8 cellular contexts compared by ENCODE assay signal in the genomic region with DNA sequence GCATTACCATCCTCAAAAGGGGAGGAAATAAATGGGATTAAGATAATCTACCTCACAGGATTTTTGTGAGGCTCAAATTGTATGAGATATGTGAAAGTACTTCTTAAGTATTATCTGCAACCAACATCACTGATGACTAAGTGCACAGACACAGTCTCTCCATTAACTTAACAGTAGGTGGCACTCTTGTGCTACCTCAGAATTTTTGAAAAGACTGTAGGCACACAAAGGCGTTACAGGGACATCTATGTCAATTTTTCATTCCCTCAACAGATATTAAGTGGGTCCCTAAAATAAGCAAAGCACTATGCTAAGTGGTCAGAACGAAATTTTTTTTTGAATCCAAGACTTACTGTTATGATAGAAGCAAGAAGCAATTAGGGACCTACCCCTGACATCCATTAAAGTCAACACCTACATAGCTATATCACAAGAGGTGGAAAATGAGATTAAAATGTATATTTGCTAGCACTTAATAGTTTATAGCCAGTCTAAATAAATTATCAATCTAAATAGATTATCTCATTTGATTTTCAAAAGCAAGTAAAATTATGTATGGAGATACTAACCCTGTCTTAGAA. TPM values are rescaled to one million over a fixed set of nuclear protein-coding genes. Genes with fewer than 3 reads are reported as not detected.
DNase-seq lines count a peak whose midpoint lies in the region; ATAC-seq lines count a peak whose summit lies in the region.

No MANE protein-coding gene starts in this region.

- H3K4me2 ChIP-seq in mesenchymal stem cell (ENCODE audit: low read length, poor library complexity, severe bottlenecking) = no peak overlapping the region

- H2BK12ac ChIP-seq in mesenchymal stem cell (ENCODE audit: low read length in 2 of 2) = no peak overlapping the region

- H3K27ac ChIP-seq in mesenchymal stem cell (ENCODE audit: low read length, poor library complexity, severe bottlenecking) = no peak overlapping the region

- H3K14ac ChIP-seq in mesenchymal stem cell (ENCODE audit: low read length in 2 of 2) = no peak overlapping the region

- no peak overlapping the region for H3K18ac ChIP-seq in mesenchymal stem cell (ENCODE audit: low read depth in 1 of 2, low read length in 2 of 2)

- H3K4me3 ChIP-seq in mesenchymal stem cell (ENCODE audit: insufficient read depth in 1 of 2, low read depth in 1 of 2, low read length in 2 of 2) = no peak overlapping the region

- H3K27ac Mint-ChIP-seq in effector memory CD8-positive, alpha-beta T cell = no peak overlapping the region

- no peaks in the 10 kb centered on the region for H3K9me3 ChIP-seq in mesenchymal stem cell (ENCODE audit: control insufficient read depth, low read length)

- H3K9me3 Mint-ChIP-seq in effector memory CD8-positive, alpha-beta T cell = no peaks in the 10 kb centered on the region

- H3K27me3 ChIP-seq in mesenchymal stem cell (ENCODE audit: control insufficient read depth in 1 of 2, insufficient read depth in 1 of 2, low read length in 2 of 2) = no peaks in the 10 kb centered on the region

- no peak overlapping the region for H2BK5ac ChIP-seq in mesenchymal stem cell (ENCODE audit: low read depth, low read length, poor library complexity, severe bottlenecking)

- H3K4me3 Mint-ChIP-seq in effector memory CD8-positive, alpha-beta T cell = no peak overlapping the region

- peaks cover 1% of the 10 kb centered on the region for H3K4me1 ChIP-seq in mesenchymal stem cell (ENCODE audit: control insufficient read depth, insufficient read depth, low read depth, low read length)

- H2AFZ ChIP-seq in mesenchymal stem cell (ENCODE audit: low read depth, low read length) = no peak overlapping the region

- no peak overlapping the region for H2BK120ac ChIP-seq in mesenchymal stem cell (ENCODE audit: low read depth, low read length)

- no peak overlapping the region for H3K23ac ChIP-seq in mesenchymal stem cell (ENCODE audit: low read length in 2 of 2)

- no peak overlapping the region for H4K8ac ChIP-seq in mesenchymal stem cell (ENCODE audit: low read length)

- H3K36me3 ChIP-seq in mesenchymal stem cell (ENCODE audit: control insufficient read depth in 1 of 2, insufficient read depth in 2 of 2, low read depth in 1 of 2, low read length in 2 of 2) = peaks cover 11 to 73% of the 10 kb centered on the region in 2 experiments

- H3K79me1 ChIP-seq in mesenchymal stem cell (replicated peaks; ENCODE audit: low read length, poor library complexity, severe bottlenecking) = peaks cover 16% of the 10 kb centered on the region

- no peak overlapping the region for H3K4ac ChIP-seq in mesenchymal stem cell (ENCODE audit: low read depth in 1 of 2, low read length in 2 of 2)

- H3K9ac ChIP-seq in mesenchymal stem cell (ENCODE audit: low read length) = no peak overlapping the region

- WGBS in mesenchymal stem cell = no CpG with 5 or more reads among the region's 2 CpGs

- H3K36me3 Mint-ChIP-seq in effector memory CD8-positive, alpha-beta T cell (ENCODE audit: insufficient read depth) = peaks cover 33% of the 10 kb centered on the region

- no peak overlapping the region for H2AK5ac ChIP-seq in mesenchymal stem cell (ENCODE audit: low read length, severe bottlenecking)

- in situ Hi-C loops in KBM-7 (cut with MboI; ENCODE audit: low pct_unique_long_range_greater_than_20kb, low sequenced_read_pairs) = no loop called here

- no peak overlapping the region for H4K91ac ChIP-seq in mesenchymal stem cell (ENCODE audit: low read length)

- DNase-seq in COLO829 (ENCODE audit: low spot score) = peak; percentile 89
- DNase-seq in KBM-7 = peak; percentile 59
- DNase-seq in RPMI7951 (ENCODE audit: low read depth) = peak; percentile 73
- peak in 2 of 3 experiments; percentile 24 to 26 for DNase-seq in effector memory CD8-positive, alpha-beta T cell
- peak; percentile 76 for DNase-seq in mesenchymal stem cell
- no peak for DNase-seq in GF-D8 (lab: John Stamatoyannopoulos, UW)

- H3K4me1 Mint-ChIP-seq in effector memory CD8-positive, alpha-beta T cell (ENCODE audit: low read depth in 2 of 2) = no peaks in the 10 kb centered on the region

- no peak overlapping the region for H2BK15ac ChIP-seq in mesenchymal stem cell (ENCODE audit: low read depth, poor library complexity, severe bottlenecking)

- ATAC-seq in GM18907 (IDR thresholded peaks at IDR 0.05; ENCODE audit: unreplicated experiment) (peak; percentile 72), GM19463 (IDR thresholded peaks at IDR 0.05; ENCODE audit: unreplicated experiment) (no peak)
- peak; percentile 75 for ATAC-seq in effector memory CD8-positive, alpha-beta T cell (replicated peaks)

- H3K27me3 Mint-ChIP-seq in effector memory CD8-positive, alpha-beta T cell = no peaks in the 10 kb centered on the region

RNA-seq across cellular contexts. Expression of a gene that starts 52.9 kb away (rescaled TPM):
- 88.9 and 89.6 TPM in 2 replicates for total RNA-seq in RPMI7951 (2014; rRNA removed; shearing (Covaris generic))
- polyA plus RNA-seq in mesenchymal stem cell (2013, experiment 1 of 2) = 44.0 TPM
- polyA plus RNA-seq in mesenchymal stem cell (2013, experiment 2 of 2) = 43.8 TPM
